ENCODE assay signal across 1 cellular context in genomic region chr17:78342438-78343098, GRCh38.
A peak's percentile ranks its signal among the peaks of the same experiment; 100 is the strongest.
TF ChIP-seq lines count a peak whose summit lies in the region.

No MANE protein-coding gene starts in this region.

TF ChIP-seq in SK-N-SH, 30 proteins besides CTCF, POLR2A, EP300 and RAD21 (continued from another document):
- no peak for TF ChIP-seq REST (IDR thresholded peaks at IDR 0.05; ENCODE audit: low read depth, low read length)
- no peak for TF ChIP-seq NRF1 (IDR thresholded peaks at IDR 0.05; ENCODE audit: low read depth, low read length)
- TF ChIP-seq NFIC (IDR thresholded peaks at IDR 0.05; ENCODE audit: borderline replicate concordance): no peak
- no peak; the same call in 1 of the 2 replicates for TF ChIP-seq PBX3 (IDR thresholded peaks at IDR 0.05)
- no peak for TF ChIP-seq SMC3 (IDR thresholded peaks at IDR 0.05; ENCODE audit: low read depth, low read length)
- TF ChIP-seq MEF2A (IDR thresholded peaks at IDR 0.05; ENCODE audit: borderline replicate concordance, low read depth): peak; percentile 70; the same call in 1 of the 2 replicates
- TF ChIP-seq GABPA (IDR thresholded peaks at IDR 0.05; ENCODE audit: low read depth): no peak
- TF ChIP-seq USF2 (IDR thresholded peaks at IDR 0.05; ENCODE audit: borderline replicate concordance, low read depth, low read length): no peak
- TF ChIP-seq RXRA (IDR thresholded peaks at IDR 0.05; ENCODE audit: borderline replicate concordance, low read depth): peak; percentile 72
- peak; percentile 12; the same call in 1 of the 2 replicates for TF ChIP-seq ZBTB33 (IDR thresholded peaks at IDR 0.05; ENCODE audit: borderline replicate concordance, low read depth)
- TF ChIP-seq USF1 (IDR thresholded peaks at IDR 0.05; ENCODE audit: borderline replicate concordance, low read depth): no peak
- TF ChIP-seq JUND (IDR thresholded peaks at IDR 0.05): peak; percentile 72; the same call in 1 of the 2 replicates
- 0 out of 2 replicates have a peak, but pooled peaks have one; percentile 29 for TF ChIP-seq TEAD4 (IDR thresholded peaks at IDR 0.05; ENCODE audit: borderline replicate concordance, insufficient read depth)
- TF ChIP-seq GATA2 (CRISPR knock-in tag; IDR thresholded peaks at IDR 0.05): no peak
- TF ChIP-seq RCOR1 (IDR thresholded peaks at IDR 0.05; ENCODE audit: low read length): no peak
- peak; percentile 75 for TF ChIP-seq TCF12 (IDR thresholded peaks at IDR 0.05)
- no peak for TF ChIP-seq TAF1 (IDR thresholded peaks at IDR 0.05; ENCODE audit: borderline replicate concordance, low read depth, low read length)
- TF ChIP-seq POLR2AphosphoS5 (IDR thresholded peaks at IDR 0.05; ENCODE audit: low read depth, low read length): peak; percentile 56; the same call in 1 of the 2 replicates
- TF ChIP-seq YY1 (IDR thresholded peaks at IDR 0.05; ENCODE audit: low read depth): 0 out of 2 replicates have a peak, but pooled peaks have one; percentile 19
- TF ChIP-seq FOXM1 (IDR thresholded peaks at IDR 0.05; ENCODE audit: low read depth): no peak
- TF ChIP-seq SIN3A (IDR thresholded peaks at IDR 0.05; ENCODE audit: borderline replicate concordance, low read depth, low read length): peak; percentile 51; the same call in 1 of the 2 replicates
- TF ChIP-seq MAX (IDR thresholded peaks at IDR 0.05; ENCODE audit: low read depth): no peak; the same call in 1 of the 2 replicates
- TF ChIP-seq EZH2phosphoT487 (IDR thresholded peaks at IDR 0.05; ENCODE audit: borderline replicate concordance, low read depth): no peak
- TF ChIP-seq MXI1 (IDR thresholded peaks at IDR 0.05; ENCODE audit: low read depth, low read length): no peak
- TF ChIP-seq IRF3 (IDR thresholded peaks at IDR 0.05; ENCODE audit: low read depth, low read length): no peak
- TF ChIP-seq RFX5 (IDR thresholded peaks at IDR 0.05; ENCODE audit: low read length): no peak
- TF ChIP-seq CHD2 (IDR thresholded peaks at IDR 0.05; ENCODE audit: low read length, partially characterized antibody): no peak
- peak; percentile 89 for TF ChIP-seq FOSL2 (IDR thresholded peaks at IDR 0.05; ENCODE audit: borderline replicate concordance, low read depth)
TF ChIP-seq in SK-N-SH: peak in this region for 10.
